1 cellular context compared by ENCODE assay signal in the genomic region with DNA sequence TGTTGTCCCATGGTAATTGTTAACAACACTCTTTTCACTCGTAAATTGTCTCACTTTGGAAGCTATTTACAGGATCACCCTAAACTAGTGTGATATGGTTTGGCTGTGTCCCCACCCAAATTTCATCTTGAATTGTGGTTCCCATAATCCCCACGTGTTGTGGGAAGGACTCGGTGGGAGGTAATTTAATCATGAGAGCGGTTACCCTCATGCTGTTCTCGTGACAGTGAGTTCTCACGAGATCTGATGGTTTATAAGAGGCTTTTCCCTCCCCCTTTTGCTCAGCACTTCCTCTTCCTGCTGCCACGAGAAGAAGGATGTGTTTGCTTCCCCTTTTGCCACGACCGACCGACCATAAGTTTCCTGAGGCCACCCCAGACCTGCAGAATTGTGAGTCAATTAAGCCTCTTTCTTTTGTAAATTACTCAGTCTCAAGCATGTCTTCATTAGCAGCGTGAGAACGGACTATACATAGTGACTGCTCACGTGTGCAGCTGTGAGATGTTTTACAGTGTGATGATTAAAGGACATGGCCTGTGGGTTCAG.
TF ChIP-seq lines count a peak whose summit lies in the region.

No MANE protein-coding gene starts in this region.

TF ChIP-seq in HepG2, 621 proteins besides CTCF, POLR2A, EP300 and RAD21 (continued from another document and continues in another):
- TF ChIP-seq, protein P1, sequence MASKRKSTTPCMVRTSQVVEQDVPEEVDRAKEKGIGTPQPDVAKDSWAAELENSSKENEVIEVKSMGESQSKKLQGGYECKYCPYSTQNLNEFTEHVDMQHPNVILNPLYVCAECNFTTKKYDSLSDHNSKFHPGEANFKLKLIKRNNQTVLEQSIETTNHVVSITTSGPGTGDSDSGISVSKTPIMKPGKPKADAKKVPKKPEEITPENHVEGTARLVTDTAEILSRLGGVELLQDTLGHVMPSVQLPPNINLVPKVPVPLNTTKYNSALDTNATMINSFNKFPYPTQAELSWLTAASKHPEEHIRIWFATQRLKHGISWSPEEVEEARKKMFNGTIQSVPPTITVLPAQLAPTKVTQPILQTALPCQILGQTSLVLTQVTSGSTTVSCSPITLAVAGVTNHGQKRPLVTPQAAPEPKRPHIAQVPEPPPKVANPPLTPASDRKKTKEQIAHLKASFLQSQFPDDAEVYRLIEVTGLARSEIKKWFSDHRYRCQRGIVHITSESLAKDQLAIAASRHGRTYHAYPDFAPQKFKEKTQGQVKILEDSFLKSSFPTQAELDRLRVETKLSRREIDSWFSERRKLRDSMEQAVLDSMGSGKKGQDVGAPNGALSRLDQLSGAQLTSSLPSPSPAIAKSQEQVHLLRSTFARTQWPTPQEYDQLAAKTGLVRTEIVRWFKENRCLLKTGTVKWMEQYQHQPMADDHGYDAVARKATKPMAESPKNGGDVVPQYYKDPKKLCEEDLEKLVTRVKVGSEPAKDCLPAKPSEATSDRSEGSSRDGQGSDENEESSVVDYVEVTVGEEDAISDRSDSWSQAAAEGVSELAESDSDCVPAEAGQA (IDR thresholded peaks at IDR 0.05; ENCODE audit: low read depth): no peak
- TF ChIP-seq, protein P1 (CRISPR knock-in tag; IDR thresholded peaks at IDR 0.05; ENCODE audit: borderline replicate concordance): no peak
- TF ChIP-seq, protein P2, sequence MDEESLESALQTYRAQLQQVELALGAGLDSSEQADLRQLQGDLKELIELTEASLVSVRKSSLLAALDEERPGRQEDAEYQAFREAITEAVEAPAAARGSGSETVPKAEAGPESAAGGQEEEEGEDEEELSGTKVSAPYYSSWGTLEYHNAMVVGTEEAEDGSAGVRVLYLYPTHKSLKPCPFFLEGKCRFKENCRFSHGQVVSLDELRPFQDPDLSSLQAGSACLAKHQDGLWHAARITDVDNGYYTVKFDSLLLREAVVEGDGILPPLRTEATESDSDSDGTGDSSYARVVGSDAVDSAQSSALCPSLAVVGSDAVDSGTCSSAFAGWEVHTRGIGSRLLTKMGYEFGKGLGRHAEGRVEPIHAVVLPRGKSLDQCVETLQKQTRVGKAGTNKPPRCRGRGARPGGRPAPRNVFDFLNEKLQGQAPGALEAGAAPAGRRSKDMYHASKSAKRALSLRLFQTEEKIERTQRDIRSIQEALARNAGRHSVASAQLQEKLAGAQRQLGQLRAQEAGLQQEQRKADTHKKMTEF (CRISPR knock-in tag; IDR thresholded peaks at IDR 0.05): no peak
- TF ChIP-seq, protein P3, sequence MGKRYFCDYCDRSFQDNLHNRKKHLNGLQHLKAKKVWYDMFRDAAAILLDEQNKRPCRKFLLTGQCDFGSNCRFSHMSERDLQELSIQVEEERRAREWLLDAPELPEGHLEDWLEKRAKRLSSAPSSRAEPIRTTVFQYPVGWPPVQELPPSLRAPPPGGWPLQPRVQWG (CRISPR knock-in tag; IDR thresholded peaks at IDR 0.05; ENCODE audit: borderline replicate concordance, low read depth): no peak
- TF ChIP-seq POGZ (CRISPR knock-in tag; IDR thresholded peaks at IDR 0.05) (peak; percentile 73; the same call in 1 of the 2 replicates), PHF5A (CRISPR knock-in tag; IDR thresholded peaks at IDR 0.05; ENCODE audit: low read depth, unreplicated experiment) (no peak), YEATS4 (CRISPR knock-in tag; IDR thresholded peaks at IDR 0.05; ENCODE audit: borderline replicate concordance) (no peak), NCOA2 (CRISPR knock-in tag; IDR thresholded peaks at IDR 0.05) (no peak), PRPF4 (IDR thresholded peaks at IDR 0.05; ENCODE audit: low read depth, low read length, poor library complexity, severe bottlenecking) (no peak), KLF16 (CRISPR knock-in tag; IDR thresholded peaks at IDR 0.05) (peak in 1 of 2 experiments; percentile 14; a peak in 1 of 4 replicates), NR3C1 (CRISPR knock-in tag; IDR thresholded peaks at IDR 0.05) (no peak), ZNF569 (CRISPR knock-in tag; IDR thresholded peaks at IDR 0.05; ENCODE audit: borderline replicate concordance) (no peak), AGO2 (optimal IDR thresholded peaks at IDR 0.05; ENCODE audit: low read depth, low read length) (no peak), ZSCAN25 (CRISPR knock-in tag; IDR thresholded peaks at IDR 0.05) (no peak), TBX3 (IDR thresholded peaks at IDR 0.05; ENCODE audit: borderline replicate concordance) (no peak), ZMYM4 (CRISPR knock-in tag; IDR thresholded peaks at IDR 0.05) (peak; percentile 94)
- TF ChIP-seq, protein P4, sequence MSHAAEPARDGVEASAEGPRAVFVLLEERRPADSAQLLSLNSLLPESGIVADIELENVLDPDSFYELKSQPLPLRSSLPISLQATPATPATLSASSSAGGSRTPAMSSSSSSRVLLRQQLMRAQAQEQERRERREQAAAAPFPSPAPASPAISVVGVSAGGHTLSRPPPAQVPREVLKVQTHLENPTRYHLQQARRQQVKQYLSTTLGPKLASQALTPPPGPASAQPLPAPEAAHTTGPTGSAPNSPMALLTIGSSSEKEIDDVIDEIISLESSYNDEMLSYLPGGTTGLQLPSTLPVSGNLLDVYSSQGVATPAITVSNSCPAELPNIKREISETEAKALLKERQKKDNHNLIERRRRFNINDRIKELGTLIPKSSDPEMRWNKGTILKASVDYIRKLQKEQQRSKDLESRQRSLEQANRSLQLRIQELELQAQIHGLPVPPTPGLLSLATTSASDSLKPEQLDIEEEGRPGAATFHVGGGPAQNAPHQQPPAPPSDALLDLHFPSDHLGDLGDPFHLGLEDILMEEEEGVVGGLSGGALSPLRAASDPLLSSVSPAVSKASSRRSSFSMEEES (CRISPR knock-in tag; IDR thresholded peaks at IDR 0.05): no peak
- TF ChIP-seq, protein P5, sequence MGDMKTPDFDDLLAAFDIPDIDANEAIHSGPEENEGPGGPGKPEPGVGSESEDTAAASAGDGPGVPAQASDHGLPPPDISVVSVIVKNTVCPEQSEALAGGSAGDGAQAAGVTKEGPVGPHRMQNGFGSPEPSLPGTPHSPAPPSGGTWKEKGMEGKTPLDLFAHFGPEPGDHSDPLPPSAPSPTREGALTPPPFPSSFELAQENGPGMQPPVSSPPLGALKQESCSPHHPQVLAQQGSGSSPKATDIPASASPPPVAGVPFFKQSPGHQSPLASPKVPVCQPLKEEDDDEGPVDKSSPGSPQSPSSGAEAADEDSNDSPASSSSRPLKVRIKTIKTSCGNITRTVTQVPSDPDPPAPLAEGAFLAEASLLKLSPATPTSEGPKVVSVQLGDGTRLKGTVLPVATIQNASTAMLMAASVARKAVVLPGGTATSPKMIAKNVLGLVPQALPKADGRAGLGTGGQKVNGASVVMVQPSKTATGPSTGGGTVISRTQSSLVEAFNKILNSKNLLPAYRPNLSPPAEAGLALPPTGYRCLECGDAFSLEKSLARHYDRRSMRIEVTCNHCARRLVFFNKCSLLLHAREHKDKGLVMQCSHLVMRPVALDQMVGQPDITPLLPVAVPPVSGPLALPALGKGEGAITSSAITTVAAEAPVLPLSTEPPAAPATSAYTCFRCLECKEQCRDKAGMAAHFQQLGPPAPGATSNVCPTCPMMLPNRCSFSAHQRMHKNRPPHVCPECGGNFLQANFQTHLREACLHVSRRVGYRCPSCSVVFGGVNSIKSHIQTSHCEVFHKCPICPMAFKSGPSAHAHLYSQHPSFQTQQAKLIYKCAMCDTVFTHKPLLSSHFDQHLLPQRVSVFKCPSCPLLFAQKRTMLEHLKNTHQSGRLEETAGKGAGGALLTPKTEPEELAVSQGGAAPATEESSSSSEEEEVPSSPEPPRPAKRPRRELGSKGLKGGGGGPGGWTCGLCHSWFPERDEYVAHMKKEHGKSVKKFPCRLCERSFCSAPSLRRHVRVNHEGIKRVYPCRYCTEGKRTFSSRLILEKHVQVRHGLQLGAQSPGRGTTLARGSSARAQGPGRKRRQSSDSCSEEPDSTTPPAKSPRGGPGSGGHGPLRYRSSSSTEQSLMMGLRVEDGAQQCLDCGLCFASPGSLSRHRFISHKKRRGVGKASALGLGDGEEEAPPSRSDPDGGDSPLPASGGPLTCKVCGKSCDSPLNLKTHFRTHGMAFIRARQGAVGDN (CRISPR knock-in tag; IDR thresholded peaks at IDR 0.05): no peak
- TF ChIP-seq, protein P6, sequence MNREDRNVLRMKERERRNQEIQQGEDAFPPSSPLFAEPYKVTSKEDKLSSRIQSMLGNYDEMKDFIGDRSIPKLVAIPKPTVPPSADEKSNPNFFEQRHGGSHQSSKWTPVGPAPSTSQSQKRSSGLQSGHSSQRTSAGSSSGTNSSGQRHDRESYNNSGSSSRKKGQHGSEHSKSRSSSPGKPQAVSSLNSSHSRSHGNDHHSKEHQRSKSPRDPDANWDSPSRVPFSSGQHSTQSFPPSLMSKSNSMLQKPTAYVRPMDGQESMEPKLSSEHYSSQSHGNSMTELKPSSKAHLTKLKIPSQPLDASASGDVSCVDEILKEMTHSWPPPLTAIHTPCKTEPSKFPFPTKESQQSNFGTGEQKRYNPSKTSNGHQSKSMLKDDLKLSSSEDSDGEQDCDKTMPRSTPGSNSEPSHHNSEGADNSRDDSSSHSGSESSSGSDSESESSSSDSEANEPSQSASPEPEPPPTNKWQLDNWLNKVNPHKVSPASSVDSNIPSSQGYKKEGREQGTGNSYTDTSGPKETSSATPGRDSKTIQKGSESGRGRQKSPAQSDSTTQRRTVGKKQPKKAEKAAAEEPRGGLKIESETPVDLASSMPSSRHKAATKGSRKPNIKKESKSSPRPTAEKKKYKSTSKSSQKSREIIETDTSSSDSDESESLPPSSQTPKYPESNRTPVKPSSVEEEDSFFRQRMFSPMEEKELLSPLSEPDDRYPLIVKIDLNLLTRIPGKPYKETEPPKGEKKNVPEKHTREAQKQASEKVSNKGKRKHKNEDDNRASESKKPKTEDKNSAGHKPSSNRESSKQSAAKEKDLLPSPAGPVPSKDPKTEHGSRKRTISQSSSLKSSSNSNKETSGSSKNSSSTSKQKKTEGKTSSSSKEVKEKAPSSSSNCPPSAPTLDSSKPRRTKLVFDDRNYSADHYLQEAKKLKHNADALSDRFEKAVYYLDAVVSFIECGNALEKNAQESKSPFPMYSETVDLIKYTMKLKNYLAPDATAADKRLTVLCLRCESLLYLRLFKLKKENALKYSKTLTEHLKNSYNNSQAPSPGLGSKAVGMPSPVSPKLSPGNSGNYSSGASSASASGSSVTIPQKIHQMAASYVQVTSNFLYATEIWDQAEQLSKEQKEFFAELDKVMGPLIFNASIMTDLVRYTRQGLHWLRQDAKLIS (CRISPR knock-in tag; IDR thresholded peaks at IDR 0.05): no peak
- TF ChIP-seq, protein P7, sequence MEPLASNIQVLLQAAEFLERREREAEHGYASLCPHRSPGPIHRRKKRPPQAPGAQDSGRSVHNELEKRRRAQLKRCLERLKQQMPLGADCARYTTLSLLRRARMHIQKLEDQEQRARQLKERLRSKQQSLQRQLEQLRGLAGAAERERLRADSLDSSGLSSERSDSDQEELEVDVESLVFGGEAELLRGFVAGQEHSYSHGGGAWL (CRISPR knock-in tag; IDR thresholded peaks at IDR 0.05): no peak
- TF ChIP-seq, protein P8, sequence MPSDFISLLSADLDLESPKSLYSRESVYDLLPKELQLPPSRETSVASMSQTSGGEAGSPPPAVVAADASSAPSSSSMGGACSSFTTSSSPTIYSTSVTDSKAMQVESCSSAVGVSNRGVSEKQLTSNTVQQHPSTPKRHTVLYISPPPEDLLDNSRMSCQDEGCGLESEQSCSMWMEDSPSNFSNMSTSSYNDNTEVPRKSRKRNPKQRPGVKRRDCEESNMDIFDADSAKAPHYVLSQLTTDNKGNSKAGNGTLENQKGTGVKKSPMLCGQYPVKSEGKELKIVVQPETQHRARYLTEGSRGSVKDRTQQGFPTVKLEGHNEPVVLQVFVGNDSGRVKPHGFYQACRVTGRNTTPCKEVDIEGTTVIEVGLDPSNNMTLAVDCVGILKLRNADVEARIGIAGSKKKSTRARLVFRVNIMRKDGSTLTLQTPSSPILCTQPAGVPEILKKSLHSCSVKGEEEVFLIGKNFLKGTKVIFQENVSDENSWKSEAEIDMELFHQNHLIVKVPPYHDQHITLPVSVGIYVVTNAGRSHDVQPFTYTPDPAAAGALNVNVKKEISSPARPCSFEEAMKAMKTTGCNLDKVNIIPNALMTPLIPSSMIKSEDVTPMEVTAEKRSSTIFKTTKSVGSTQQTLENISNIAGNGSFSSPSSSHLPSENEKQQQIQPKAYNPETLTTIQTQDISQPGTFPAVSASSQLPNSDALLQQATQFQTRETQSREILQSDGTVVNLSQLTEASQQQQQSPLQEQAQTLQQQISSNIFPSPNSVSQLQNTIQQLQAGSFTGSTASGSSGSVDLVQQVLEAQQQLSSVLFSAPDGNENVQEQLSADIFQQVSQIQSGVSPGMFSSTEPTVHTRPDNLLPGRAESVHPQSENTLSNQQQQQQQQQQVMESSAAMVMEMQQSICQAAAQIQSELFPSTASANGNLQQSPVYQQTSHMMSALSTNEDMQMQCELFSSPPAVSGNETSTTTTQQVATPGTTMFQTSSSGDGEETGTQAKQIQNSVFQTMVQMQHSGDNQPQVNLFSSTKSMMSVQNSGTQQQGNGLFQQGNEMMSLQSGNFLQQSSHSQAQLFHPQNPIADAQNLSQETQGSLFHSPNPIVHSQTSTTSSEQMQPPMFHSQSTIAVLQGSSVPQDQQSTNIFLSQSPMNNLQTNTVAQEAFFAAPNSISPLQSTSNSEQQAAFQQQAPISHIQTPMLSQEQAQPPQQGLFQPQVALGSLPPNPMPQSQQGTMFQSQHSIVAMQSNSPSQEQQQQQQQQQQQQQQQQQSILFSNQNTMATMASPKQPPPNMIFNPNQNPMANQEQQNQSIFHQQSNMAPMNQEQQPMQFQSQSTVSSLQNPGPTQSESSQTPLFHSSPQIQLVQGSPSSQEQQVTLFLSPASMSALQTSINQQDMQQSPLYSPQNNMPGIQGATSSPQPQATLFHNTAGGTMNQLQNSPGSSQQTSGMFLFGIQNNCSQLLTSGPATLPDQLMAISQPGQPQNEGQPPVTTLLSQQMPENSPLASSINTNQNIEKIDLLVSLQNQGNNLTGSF (CRISPR knock-in tag; IDR thresholded peaks at IDR 0.05): no peak
- TF ChIP-seq, protein P9, sequence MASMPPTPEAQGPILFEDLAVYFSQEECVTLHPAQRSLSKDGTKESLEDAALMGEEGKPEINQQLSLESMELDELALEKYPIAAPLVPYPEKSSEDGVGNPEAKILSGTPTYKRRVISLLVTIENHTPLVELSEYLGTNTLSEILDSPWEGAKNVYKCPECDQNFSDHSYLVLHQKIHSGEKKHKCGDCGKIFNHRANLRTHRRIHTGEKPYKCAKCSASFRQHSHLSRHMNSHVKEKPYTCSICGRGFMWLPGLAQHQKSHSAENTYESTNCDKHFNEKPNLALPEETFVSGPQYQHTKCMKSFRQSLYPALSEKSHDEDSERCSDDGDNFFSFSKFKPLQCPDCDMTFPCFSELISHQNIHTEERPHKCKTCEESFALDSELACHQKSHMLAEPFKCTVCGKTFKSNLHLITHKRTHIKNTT (CRISPR knock-in tag; IDR thresholded peaks at IDR 0.05): no peak
